In genomic region chr1:243849089-243850012, GRCh38 we compare ENCODE assay signal across 8 cellular contexts. TPM values are rescaled to one million over a fixed set of nuclear protein-coding genes. Genes with fewer than 3 reads are reported as not detected.
A peak's percentile ranks its signal among the peaks of the same experiment; 100 is the strongest.
DNase-seq lines count a peak whose midpoint lies in the region; ATAC-seq, FAIRE-seq and TF ChIP-seq lines count a peak whose summit lies in the region.

No MANE protein-coding gene starts in this region.

- peak in 1 of 2 donors; percentile 51 for TF ChIP-seq POLR2A in uterus (IDR thresholded peaks at IDR 0.05)

- CTCF ChIA-PET in CD4-positive, alpha-beta T cell (lab: Charles Lee): interaction anchor here (0.6 to 1.1 kb wide), 2 partner anchors 11 to 309 kb away, joined by 3 read pairs; no protein-coding TSS in a partner anchor

- no peaks in the 10 kb centered on the region for H3K27me3 Mint-ChIP-seq in CD4-positive, alpha-beta T cell
- H3K27me3 Mint-ChIP-seq in T-helper 17 cell (no peaks in the 10 kb centered on the region), astrocyte (ENCODE audit: low read depth, unreplicated experiment) (no peaks in the 10 kb centered on the region)

- peak; percentile 55 for ATAC-seq in CD4-positive, alpha-beta T cell (ENCODE audit: poor library complexity)
- ATAC-seq in GM21528 (IDR thresholded peaks at IDR 0.05; ENCODE audit: low FRiP score, unreplicated experiment) (peak; percentile 32), T-helper 17 cell (peak; percentile 49)

- H3K36me3 ChIP-seq in astrocyte (ENCODE audit: insufficient read depth, low read length) (no peaks in the 10 kb centered on the region), uterus (no peaks in the 10 kb centered on the region)

- POLR2A ChIA-PET in CD4-positive, alpha-beta T cell (lab: Charles Lee): interaction anchor here (0.6 to 3.1 kb wide), 9 partner anchors 10 to 594 kb away, joined by 3 to 28 read pairs (median 4); partner anchors contain the start of genes CEP170 and SDCCAG8

- H3K9me3 ChIP-seq in CD4-positive, alpha-beta T cell (ENCODE audit: control insufficient read depth, low read length): no peaks in the 10 kb centered on the region
- H3K9me3 ChIP-seq in T-helper 17 cell (ENCODE audit: control insufficient read depth, low read length, poor library complexity, severe bottlenecking) (no peaks in the 10 kb centered on the region), astrocyte (ENCODE audit: insufficient read depth, low read depth, low read length) (no peaks in the 10 kb centered on the region), uterus (no peaks in the 10 kb centered on the region)

- H3K79me2 ChIP-seq in astrocyte (ENCODE audit: insufficient read depth, low read length): peaks cover 48% of the 10 kb centered on the region

- peak overlapping the region; percentile 100 for H3K27ac Mint-ChIP-seq in CD4-positive, alpha-beta T cell
- H3K27ac Mint-ChIP-seq in T-helper 17 cell (peak overlapping the region; percentile 97), astrocyte (ENCODE audit: unreplicated experiment) (peak overlapping the region; percentile 94)

- H3K4me1 ChIP-seq in astrocyte (ENCODE audit: insufficient read depth, low read length) (peaks cover 8% of the 10 kb centered on the region), uterus (no peaks in the 10 kb centered on the region)

- H3K4me3 Mint-ChIP-seq in CD4-positive, alpha-beta T cell: peak overlapping the region; percentile 99
- H3K4me3 Mint-ChIP-seq in T-helper 17 cell (peak overlapping the region; percentile 97), astrocyte (ENCODE audit: unreplicated experiment) (peak overlapping the region; percentile 96)

- H4K20me1 ChIP-seq in astrocyte (ENCODE audit: insufficient read depth, low read length): peaks cover 34% of the 10 kb centered on the region

- peak overlapping the region; percentile 92 for H3K27ac ChIP-seq in CD4-positive, alpha-beta T cell (ENCODE audit: low read depth, low read length)
- H3K27ac ChIP-seq in astrocyte (ENCODE audit: low read depth, low read length) (peak overlapping the region; percentile 74), uterus (peak overlapping the region; percentile 99)

- no peak for FAIRE-seq in astrocyte (lab: Jason Lieb, UNC)

- H2AFZ ChIP-seq in astrocyte (ENCODE audit: low read depth, low read length): no peak overlapping the region

- peak overlapping the region; percentile 91 for H3K4me2 ChIP-seq in astrocyte (ENCODE audit: low read length)

- H3K4me3 ChIP-seq in astrocyte (ENCODE audit: insufficient read depth, low read depth, low read length) (peak overlapping the region; percentile 70), uterus (peak overlapping the region; percentile 51 to 83)

- peak overlapping the region; percentile 84 for H3K9ac ChIP-seq in astrocyte (ENCODE audit: low read length)

- no peak for TF ChIP-seq CTCF in CD4-positive, alpha-beta T cell (IDR thresholded peaks at IDR 0.05)
- TF ChIP-seq CTCF in astrocyte (IDR thresholded peaks at IDR 0.05; ENCODE audit: insufficient read depth, low read depth, low read length): no peak
- no peak for TF ChIP-seq CTCF in uterus (IDR thresholded peaks at IDR 0.05)

- H3K27me3 ChIP-seq in CD4-positive, alpha-beta T cell (ENCODE audit: control insufficient read depth, insufficient read depth, low read length): no peaks in the 10 kb centered on the region
- H3K27me3 ChIP-seq in astrocyte (ENCODE audit: insufficient read depth, low read length): no peaks in the 10 kb centered on the region
- H3K27me3 ChIP-seq in uterus: no peaks in the 10 kb centered on the region

- peaks cover 50% of the 10 kb centered on the region for H3K4me1 Mint-ChIP-seq in CD4-positive, alpha-beta T cell (ENCODE audit: low read depth)
- H3K4me1 Mint-ChIP-seq in T-helper 17 cell (peaks cover 12% of the 10 kb centered on the region), astrocyte (ENCODE audit: low read depth, unreplicated experiment) (peaks cover 7% of the 10 kb centered on the region)

- DNase-seq in CD4-positive, alpha-beta T cell: peak; percentile 37 to 78 (median 63)
- DNase-seq in LoVo (ENCODE audit: low spot score) (peak; percentile 13), T-helper 17 cell (peak; percentile 59 to 80 (median 76)), astrocyte (ENCODE audit: low read depth) (peak; percentile 60), hippocampal formation (lab: John Stamatoyannopoulos, UW) (peak; percentile 72 to 78), retina (peak; percentile 83), uterus (peak; percentile 63 to 65)

- peaks cover 21% of the 10 kb centered on the region for H3K36me3 Mint-ChIP-seq in CD4-positive, alpha-beta T cell (ENCODE audit: low read depth)
- H3K36me3 Mint-ChIP-seq in T-helper 17 cell (ENCODE audit: low read depth) (no peaks in the 10 kb centered on the region), astrocyte (ENCODE audit: low read depth, unreplicated experiment) (no peaks in the 10 kb centered on the region)

- intact Hi-C loops in CD4-positive, alpha-beta T cell (cut with DNase I, micrococcal nuclease): loop anchor here (1.0 to 10.0 kb wide), 8 partner anchors 11 to 1115 kb away; partner anchors contain the start of genes ADSS2 (in 1 of the 2), CEP170 (in 1 of the 2) and SDCCAG8 (in 1 of the 2)
- intact Hi-C loops in uterus (cut with DNase I; ENCODE audit: low total_unique reads): no loop called here

- no peaks in the 10 kb centered on the region for H3K9me3 Mint-ChIP-seq in CD4-positive, alpha-beta T cell
- no peaks in the 10 kb centered on the region for H3K9me3 Mint-ChIP-seq in astrocyte (ENCODE audit: unreplicated experiment)

RNA-seq across cellular contexts. Expression of gene AKT3, which starts 0.7 kb away (rescaled TPM):
- total RNA-seq in CD4-positive, alpha-beta T cell: 10 to 100 TPM; 80.4 to 88.5 TPM
- total RNA-seq in T-helper 17 cell: 100 to 1,000 TPM in 1 of 2 donors, 10 to 100 TPM in 1; 96.0 to 103 TPM
- total RNA-seq in astrocyte: 62.2 and 64.5 TPM in 2 replicates
- 100 to 1,000 TPM in 2 of 4 donors, 10 to 100 TPM in 2; 39.2 to 227 (median 97.6) TPM for total RNA-seq in uterus

Comparison
In these comparisons a context has a peak if more than half of its experiments do, and no peak if none do; other contexts are left out.
1. Peak in every context shown above with its lines: DNase-seq, ATAC-seq, H3K4me3 ChIP-seq and H3K27ac ChIP-seq.
2. DNase-seq: peak in every context shown above with its lines; median percentile 83 in retina; 76 in T-helper 17 cell; 75 in hippocampal formation; 64 in uterus; 63 in CD4-positive, alpha-beta T cell; 60 in astrocyte; 13 in LoVo.